Comparison of ENCODE assay signal across 8 cellular contexts in the genomic region with DNA sequence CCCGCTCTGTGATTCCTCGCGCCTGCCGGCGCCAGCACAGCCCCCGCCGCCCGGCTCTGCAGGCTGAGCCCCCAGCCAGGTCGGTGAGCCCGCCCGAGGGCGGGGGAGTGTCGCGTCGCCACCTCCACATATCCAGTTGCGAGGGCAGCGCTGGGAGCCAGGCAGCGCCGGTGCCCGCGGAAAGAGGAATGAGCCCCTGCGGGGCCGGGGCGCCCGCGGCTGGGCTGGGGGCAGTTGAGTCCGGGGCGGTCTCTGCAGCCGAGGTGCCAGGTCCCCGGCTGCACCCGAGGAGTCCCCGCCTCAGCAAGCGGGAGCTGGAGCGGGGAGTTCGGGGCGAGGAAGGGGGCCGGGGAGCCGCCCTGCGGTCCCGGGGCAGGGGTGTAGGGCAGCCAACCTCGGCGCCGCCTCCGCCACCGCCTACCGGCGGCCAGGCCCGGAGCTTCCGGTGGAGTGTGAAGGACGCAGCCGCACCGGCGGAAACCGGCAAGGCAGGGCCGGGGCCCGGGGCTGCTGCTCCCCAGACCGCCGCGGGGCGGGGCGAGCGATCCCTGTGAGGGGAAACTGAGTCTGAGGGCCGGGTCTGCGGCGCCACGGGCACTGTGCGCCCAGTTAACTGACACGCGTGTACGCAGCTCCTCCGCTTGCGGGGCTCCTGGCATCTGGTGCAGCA. TPM values are rescaled to one million over a fixed set of nuclear protein-coding genes. Genes with fewer than 3 reads are reported as not detected.
A peak's percentile ranks its signal among the peaks of the same experiment; 100 is the strongest.
DNase-seq lines count a peak whose midpoint lies in the region; ATAC-seq, FAIRE-seq and TF ChIP-seq lines count a peak whose summit lies in the region.

No MANE protein-coding gene starts in this region.

- H3K36me3 Mint-ChIP-seq in activated naive CD4-positive, alpha-beta T cell treated with anti-CD3 and anti-CD28 coated beads, Interleukin-2, amount 50 U/mL, for 72 hours = peaks cover 31 to 43% of the 10 kb centered on the region in 2 donors

- no TSS peak for BruUV-seq in A673 (replicated peaks; lab: Mats Ljungman, UMichigan)

- FAIRE-seq in pancreas (lab: Jason Lieb, UNC) = no peak

- TF ChIP-seq CTCF in A673 (conservative IDR thresholded peaks at IDR 0.05; ENCODE audit: low read depth, low read length) (no peak), cardiac muscle cell (IDR thresholded peaks at IDR 0.05; ENCODE audit: low read depth, low read length) (peak; percentile 19), pancreas (IDR thresholded peaks at IDR 0.05) (peak in 1 of 4 donors; percentile 26)

- H3K9me3 ChIP-seq in A673 (ENCODE audit: low read depth, low read length, poor library complexity, severe bottlenecking) = no peaks in the 10 kb centered on the region
- H3K9me3 ChIP-seq in cardiac muscle cell (ENCODE audit: low read depth) = no peaks in the 10 kb centered on the region
- H3K9me3 ChIP-seq in pancreas = no peaks in the 10 kb centered on the region

- no peaks in the 10 kb centered on the region for H3K9me3 Mint-ChIP-seq in activated naive CD4-positive, alpha-beta T cell treated with anti-CD3 and anti-CD28 coated beads, Interleukin-2, amount 50 U/mL, for 72 hours

- H3K4me3 ChIP-seq in A673 (ENCODE audit: low read depth, low read length, poor library complexity, severe bottlenecking) (peak overlapping the region; percentile 56), cardiac muscle cell (peak overlapping the region; percentile 36), pancreas (peak overlapping the region; percentile 76 to 87 (median 82))

- H3K27ac ChIP-seq in A673 (ENCODE audit: low read depth, low read length, poor library complexity, severe bottlenecking) (peak overlapping the region; percentile 68), cardiac muscle cell (peak overlapping the region; percentile 1), pancreas (peak overlapping the region; percentile 81 to 94 (median 88))

- no peaks in the 10 kb centered on the region for H3K27me3 ChIP-seq in A673 (replicated peaks; ENCODE audit: insufficient read depth, low read depth, low read length, poor library complexity)
- H3K27me3 ChIP-seq in cardiac muscle cell = no peaks in the 10 kb centered on the region
- H3K27me3 ChIP-seq in pancreas = no peaks in the 10 kb centered on the region

- ATAC-seq in GM18517 (IDR thresholded peaks at IDR 0.05; ENCODE audit: unreplicated experiment) = peak; percentile 30
- peak; percentile 26 for ATAC-seq in HG03159 (IDR thresholded peaks at IDR 0.05; ENCODE audit: unreplicated experiment)
- ATAC-seq in activated naive CD4-positive, alpha-beta T cell treated with anti-CD3 and anti-CD28 coated beads, Interleukin-2, amount 50 U/mL, for 72 hours = peak; percentile 4 to 40
- ATAC-seq in pancreas = peak; percentile 90 to 97 (median 95)
- no peak for ATAC-seq in HG02884 (IDR thresholded peaks at IDR 0.05; ENCODE audit: unreplicated experiment)

- DNase-seq in A673 (ENCODE audit: low spot score) = peak; percentile 51
- DNase-seq in activated naive CD4-positive, alpha-beta T cell treated with anti-CD3 and anti-CD28 coated beads, Interleukin-2, amount 50 U/mL, for 72 hours (ENCODE audit: low spot score in 2 of 2) = peak; percentile 74 to 85
- peak; percentile 67 to 68 for DNase-seq in cardiac muscle cell (ENCODE audit: low read depth in 1 of 2, low spot score in 1 of 2)
- peak; percentile 77 to 93 (median 82) for DNase-seq in pancreas

- H3K36me3 ChIP-seq in A673 (ENCODE audit: insufficient read depth, low read length, poor library complexity, severe bottlenecking) (no peaks in the 10 kb centered on the region), cardiac muscle cell (no peaks in the 10 kb centered on the region), pancreas (no peaks in the 10 kb centered on the region)

- CTCF ChIA-PET in A673 (lab: Charles Lee) = no interaction called here

- 1% methylated on average over 63 to 72 of the region's 72 CpGs for WGBS in pancreas, 2 donors

- H3K4me1 ChIP-seq in A673 (ENCODE audit: insufficient read depth, low read length, poor library complexity, severe bottlenecking) (peaks cover 17% of the 10 kb centered on the region), cardiac muscle cell (ENCODE audit: low read depth) (peaks cover 7% of the 10 kb centered on the region), pancreas (peaks cover 0 to 4% (median 0%) of the 10 kb centered on the region in 3 donors)

- intact Hi-C loops in A673 (cut with micrococcal nuclease; ENCODE audit: unreplicated experiment) = no loop called here
- intact Hi-C loops in pancreas (cut with DNase I) = loop anchor here in 1 of 3 donors (10.0 kb wide), 1 partner anchor 54 kb away; a partner anchor contains a TSS

- POLR2A ChIA-PET in A673 (lab: Charles Lee; ENCODE audit: low non-redundant PET) = interaction anchor here (0.7 kb wide), 1 partner anchor 136 kb away, joined by 3 read pairs; a partner anchor contains a TSS

- peak overlapping the region; percentile 99 to 100 for H3K27ac Mint-ChIP-seq in activated naive CD4-positive, alpha-beta T cell treated with anti-CD3 and anti-CD28 coated beads, Interleukin-2, amount 50 U/mL, for 72 hours

TF ChIP-seq in PFSK-1, 5 proteins besides CTCF, POLR2A, EP300 and RAD21:
- TF ChIP-seq POLR2AphosphoS5 (IDR thresholded peaks at IDR 0.05; ENCODE audit: low read depth, low read length) (0 out of 2 replicates have a peak, but pooled peaks have one; percentile 31), FOXP2 (optimal IDR thresholded peaks at IDR 0.05; ENCODE audit: borderline replicate concordance, extremely low read depth, extremely low read length, insufficient read depth) (peak; percentile 76), SIN3A (IDR thresholded peaks at IDR 0.05; ENCODE audit: borderline replicate concordance, insufficient read depth, low read length) (no peak), TAF1 (IDR thresholded peaks at IDR 0.05; ENCODE audit: borderline replicate concordance, insufficient read depth, low read length) (no peak)
- TF ChIP-seq, protein P1, sequence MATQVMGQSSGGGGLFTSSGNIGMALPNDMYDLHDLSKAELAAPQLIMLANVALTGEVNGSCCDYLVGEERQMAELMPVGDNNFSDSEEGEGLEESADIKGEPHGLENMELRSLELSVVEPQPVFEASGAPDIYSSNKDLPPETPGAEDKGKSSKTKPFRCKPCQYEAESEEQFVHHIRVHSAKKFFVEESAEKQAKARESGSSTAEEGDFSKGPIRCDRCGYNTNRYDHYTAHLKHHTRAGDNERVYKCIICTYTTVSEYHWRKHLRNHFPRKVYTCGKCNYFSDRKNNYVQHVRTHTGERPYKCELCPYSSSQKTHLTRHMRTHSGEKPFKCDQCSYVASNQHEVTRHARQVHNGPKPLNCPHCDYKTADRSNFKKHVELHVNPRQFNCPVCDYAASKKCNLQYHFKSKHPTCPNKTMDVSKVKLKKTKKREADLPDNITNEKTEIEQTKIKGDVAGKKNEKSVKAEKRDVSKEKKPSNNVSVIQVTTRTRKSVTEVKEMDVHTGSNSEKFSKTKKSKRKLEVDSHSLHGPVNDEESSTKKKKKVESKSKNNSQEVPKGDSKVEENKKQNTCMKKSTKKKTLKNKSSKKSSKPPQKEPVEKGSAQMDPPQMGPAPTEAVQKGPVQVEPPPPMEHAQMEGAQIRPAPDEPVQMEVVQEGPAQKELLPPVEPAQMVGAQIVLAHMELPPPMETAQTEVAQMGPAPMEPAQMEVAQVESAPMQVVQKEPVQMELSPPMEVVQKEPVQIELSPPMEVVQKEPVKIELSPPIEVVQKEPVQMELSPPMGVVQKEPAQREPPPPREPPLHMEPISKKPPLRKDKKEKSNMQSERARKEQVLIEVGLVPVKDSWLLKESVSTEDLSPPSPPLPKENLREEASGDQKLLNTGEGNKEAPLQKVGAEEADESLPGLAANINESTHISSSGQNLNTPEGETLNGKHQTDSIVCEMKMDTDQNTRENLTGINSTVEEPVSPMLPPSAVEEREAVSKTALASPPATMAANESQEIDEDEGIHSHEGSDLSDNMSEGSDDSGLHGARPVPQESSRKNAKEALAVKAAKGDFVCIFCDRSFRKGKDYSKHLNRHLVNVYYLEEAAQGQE (IDR thresholded peaks at IDR 0.05; ENCODE audit: insufficient read depth in 1 of 2, low read depth in 2 of 2, low read length in 2 of 2) = no peak

RNA-seq across cellular contexts. Expression of a gene that starts 2.3 kb away (rescaled TPM):
- total RNA-seq in A673 (2021) (0.73 and 0.85 TPM in 2 replicates), cardiac muscle cell (4.1 and 7.5 TPM in 2 replicates), pancreas (1 to 10 TPM; 1.3 to 8.1 (median 1.7) TPM)
- 0.69 TPM for polyA plus RNA-seq in PFSK-1 (2012; ENCODE audit: insufficient read length, low read depth)
- 100 to 1,000 TPM in 1 of 2 donors, 10 to 100 TPM in 1; 99.5 to 100 TPM for total RNA-seq in activated naive CD4-positive, alpha-beta T cell treated with anti-CD3 and anti-CD28 coated beads, Interleukin-2, amount 50 U/mL, for 72 hours
- polyA plus RNA-seq in cardiac muscle cell (3.0 and 3.5 TPM in 2 replicates), pancreas (1 to 10 TPM; 5.2 to 6.2 TPM)

RNA-seq across cellular contexts. Expression of a gene that starts 51.9 kb away (rescaled TPM):
- 75.7 and 77.4 TPM in 2 replicates for total RNA-seq in A673 (2021)
- polyA plus RNA-seq in PFSK-1 (2012; ENCODE audit: insufficient read length, low read depth) = 44.5 TPM
- 100 to 1,000 TPM; 305 to 312 TPM for total RNA-seq in activated naive CD4-positive, alpha-beta T cell treated with anti-CD3 and anti-CD28 coated beads, Interleukin-2, amount 50 U/mL, for 72 hours
- total RNA-seq in cardiac muscle cell = 8.9 and 40.0 TPM in 2 replicates
- polyA plus RNA-seq in cardiac muscle cell = 7.1 and 36.8 TPM in 2 replicates
- 1 to 10 TPM; 2.2 to 7.4 (median 4.0) TPM for total RNA-seq in pancreas
- polyA plus RNA-seq in pancreas = 1 to 10 TPM; 4.3 to 5.9 TPM

Comparison
In these comparisons a context has a peak if more than half of its experiments do, and no peak if none do; other contexts are left out.
1. H3K27ac ChIP-seq: peak in every context shown above with its lines; median percentile 88 in pancreas; 68 in A673; 1 in cardiac muscle cell.
2. RNA of a gene that starts 2.3 kb away (total RNA-seq): 99.5 to 100 TPM in activated naive CD4-positive, alpha-beta T cell treated with anti-CD3 and anti-CD28 coated beads, Interleukin-2, amount 50 U/mL, for 72 hours; 4.1 to 7.5 TPM in cardiac muscle cell, 1.3 to 8.1 TPM in pancreas and 0.73 to 0.85 TPM in A673; every median in the first group is over 10 times any median in the second.
3. Peak in every context shown above with its lines, with median percentiles within 50 percentile points of each other: DNase-seq and H3K4me3 ChIP-seq.